In genomic region chr1:221636096-221636495, GRCh38 we compare ENCODE assay signal across 21 cellular contexts.
DNase-seq lines count a peak whose midpoint lies in the region; ATAC-seq, FAIRE-seq and TF ChIP-seq lines count a peak whose summit lies in the region.
"Had no signal": no experiment of that assay in that cellular context is flagged by ENCODE, and none has a peak within 500 bp of the region (broad histone marks: within the 10 kb centered on the region; RNA-seq: fewer than 3 reads in every experiment).

No MANE protein-coding gene starts in this region.

- no peak for TF ChIP-seq EP300 in HepG2 (IDR thresholded peaks at IDR 0.05; ENCODE audit: low read depth in 2 of 2, low read length in 2 of 2)
- TF ChIP-seq EP300 in HepG2 (CRISPR knock-in tag; IDR thresholded peaks at IDR 0.05; ENCODE audit: borderline replicate concordance), result no peak

- H3K9me3 ChIP-seq in HepG2 (ENCODE audit: low read length) (no peaks in the 10 kb centered on the region), right lobe of liver (no peaks in the 10 kb centered on the region), HEK293 (ENCODE audit: control insufficient read depth, insufficient read depth, low read depth, low read length) (no peaks in the 10 kb centered on the region)
- H3K9me3 ChIP-seq: A549; BLaER1 treated with 17β-estradiol and CSF1 and Interleukin-3, amounts not matched to agents 10 nM and 100 nM had no signal

- no peak overlapping the region for H3K4me3 ChIP-seq in HepG2 (replicated peaks in 1 of 3; ENCODE audit: insufficient read depth in 1 of 3, low read depth in 2 of 3, low read length in 3 of 3)
- no peak overlapping the region for H3K4me3 ChIP-seq in right lobe of liver
- no peak overlapping the region for H3K4me3 ChIP-seq in HEK293 (ENCODE audit: low read depth, low read length)
- no peak overlapping the region for H3K4me3 ChIP-seq in bronchial epithelial cell (ENCODE audit: low read depth, low read length)
- H3K4me3 ChIP-seq: A549; BLaER1 treated with 17β-estradiol and CSF1 and Interleukin-3, amounts not matched to agents 10 nM and 100 nM had no signal

- no peak overlapping the region for H3K4me2 ChIP-seq in HepG2 (ENCODE audit: low read depth, low read length)
- H3K4me2 ChIP-seq: A549; BLaER1 treated with 17β-estradiol and CSF1 and Interleukin-3, amounts not matched to agents 10 nM and 100 nM had no signal

- TF ChIP-seq POLR2A in HepG2 (IDR thresholded peaks at IDR 0.05; ENCODE audit: insufficient read depth in 1 of 2, low read depth in 2 of 2, low read length in 2 of 2), result no peak
- no peak for TF ChIP-seq POLR2A in right lobe of liver (IDR thresholded peaks at IDR 0.05)

- intact Hi-C loops in HepG2 (cut with micrococcal nuclease; ENCODE audit: unreplicated experiment) (no loop called here), right lobe of liver (cut with DNase I) (no loop called here)

- DNase-seq in HepG2 (ENCODE audit: low spot score) (no peak), right lobe of liver (no peak), bronchial epithelial cell (ENCODE audit: low read depth) (no peak), COR-L47 (lab: John Stamatoyannopoulos, UW) (no peak), DMS79 treated with DMSO at 0.1 percent for 48 hours (lab: John Stamatoyannopoulos, UW) (no peak)
- DNase-seq: AML-193; CD4-positive, alpha-beta T cell; CD8-positive, alpha-beta T cell; DMS 273 treated with DMSO at 0.1 percent for 48 hours; DMS153; DMS53; DMS79; GF-D8 had no signal

- no peak for ATAC-seq in HepG2
- ATAC-seq in right lobe of liver, result no peak
- ATAC-seq: A549; CD8-positive, alpha-beta T cell had no signal

- TF ChIP-seq CTCF in HepG2 (CRISPR knock-in tag; IDR thresholded peaks at IDR 0.05) (no peak), right lobe of liver (IDR thresholded peaks at IDR 0.05) (no peak), HEK293 (tag by site-specific recombination; IDR thresholded peaks at IDR 0.05) (no peak), bronchial epithelial cell (IDR thresholded peaks at IDR 0.05; ENCODE audit: insufficient read depth, low read length, severe bottlenecking) (no peak)

- H3K27me3 ChIP-seq in HepG2 (ENCODE audit: control insufficient read depth in 1 of 2, insufficient read depth in 2 of 2, low read length in 2 of 2) (no peaks in the 10 kb centered on the region), right lobe of liver (no peaks in the 10 kb centered on the region), bronchial epithelial cell (ENCODE audit: control insufficient read depth, insufficient read depth, low read length) (no peaks in the 10 kb centered on the region)
- H3K27me3 ChIP-seq: BLaER1 treated with 17β-estradiol and CSF1 and Interleukin-3, amounts not matched to agents 10 nM and 100 nM had no signal

- 0% methylated on average over 3 of the region's 3 CpGs for WGBS in HepG2 (ENCODE audit: low lambda C conversion rate)
- WGBS in right lobe of liver (ENCODE audit: insufficient coverage, low coverage, low lambda C conversion rate, missing lambda C conversion rate), result 97% methylated on average over 3 of the region's 3 CpGs

- TF ChIP-seq RAD21 in HepG2 (CRISPR knock-in tag; IDR thresholded peaks at IDR 0.05), result no peak

- H3K79me2 ChIP-seq in HepG2 (ENCODE audit: insufficient read depth, low read length), result no peaks in the 10 kb centered on the region

- H3K36me3 ChIP-seq in HepG2 (replicated peaks in 1 of 2; ENCODE audit: control insufficient read depth in 1 of 2, insufficient read depth in 2 of 2, low read length in 2 of 2), result no peaks in the 10 kb centered on the region
- no peaks in the 10 kb centered on the region for H3K36me3 ChIP-seq in right lobe of liver
- no peaks in the 10 kb centered on the region for H3K36me3 ChIP-seq in HEK293 (ENCODE audit: control insufficient read depth in 2 of 2, insufficient read depth in 1 of 2, low read length in 2 of 2)
- no peaks in the 10 kb centered on the region for H3K36me3 ChIP-seq in bronchial epithelial cell (ENCODE audit: control insufficient read depth, insufficient read depth, low read length)
- H3K36me3 ChIP-seq: BLaER1 treated with 17β-estradiol and CSF1 and Interleukin-3, amounts not matched to agents 10 nM and 100 nM had no signal

- in situ Hi-C loops in HepG2 (cut with HindIII; ENCODE audit: extremely low pct_ligation_motif_present, low pct_unique_long_range_greater_than_20kb), result no loop called here

- POLR2A ChIA-PET in HepG2 (lab: Yijun Ruan, JAX), result no interaction called here
- POLR2A ChIA-PET in HEK293 (lab: Yijun Ruan, JAX), result no interaction called here

- no peaks in the 10 kb centered on the region for H4K20me1 ChIP-seq in HepG2 (ENCODE audit: insufficient read depth, low read length)
- H4K20me1 ChIP-seq: BLaER1 treated with 17β-estradiol and CSF1 and Interleukin-3, amounts not matched to agents 10 nM and 100 nM had no signal

- CTCF ChIA-PET in HepG2 (lab: Yijun Ruan, JAX; ENCODE audit: low intra/inter-chr PET ratio, low total read pairs), result no interaction called here
- CTCF ChIA-PET in HEK293 (lab: Yijun Ruan, JAX), result no interaction called here

- H3K27ac ChIP-seq in HepG2 (ENCODE audit: extremely low read length, insufficient read depth, low read length) (no peak overlapping the region), right lobe of liver (no peak overlapping the region), HEK293 (ENCODE audit: extremely low read depth, low read depth, low read length) (no peak overlapping the region)
- H3K27ac ChIP-seq: 22Rv1; A549; BLaER1 treated with 17β-estradiol and CSF1 and Interleukin-3, amounts not matched to agents 10 nM and 100 nM; C4-2B had no signal

- no peak overlapping the region for H3K9ac ChIP-seq in HepG2 (ENCODE audit: insufficient read depth, low read depth, low read length)
- H3K9ac ChIP-seq: BLaER1 treated with 17β-estradiol and CSF1 and Interleukin-3, amounts not matched to agents 10 nM and 100 nM had no signal

- H2AFZ ChIP-seq in HepG2 (ENCODE audit: low read length), result no peak overlapping the region

- no peak for FAIRE-seq in HepG2 (lab: Jason Lieb, UNC)
- FAIRE-seq in bronchial epithelial cell (lab: Jason Lieb, UNC), result peak; percentile 28
- FAIRE-seq: A549, G401.6, GM12891, GM19239 had no signal

- H3K4me1 ChIP-seq in HepG2 (ENCODE audit: insufficient read depth, low read length) (no peaks in the 10 kb centered on the region), right lobe of liver (no peaks in the 10 kb centered on the region), HEK293 (ENCODE audit: control insufficient read depth, insufficient read depth, low read length) (no peaks in the 10 kb centered on the region)
- H3K4me1 ChIP-seq: A549; BLaER1 treated with 17β-estradiol and CSF1 and Interleukin-3, amounts not matched to agents 10 nM and 100 nM had no signal

- BruUV-seq in HepG2 (replicated peaks; lab: Mats Ljungman, UMichigan), result no TSS peak

TF ChIP-seq in HepG2, 621 proteins besides CTCF, POLR2A, EP300 and RAD21:
- TF ChIP-seq CREB1 (IDR thresholded peaks at IDR 0.05), result peak; percentile 56
- no peak for TF ChIP-seq CREB1 (CRISPR knock-in tag; IDR thresholded peaks at IDR 0.05)
- TF ChIP-seq ZSCAN30 (CRISPR knock-in tag; IDR thresholded peaks at IDR 0.05), result no peak
- no peak for TF ChIP-seq KMT2B (CRISPR knock-in tag; IDR thresholded peaks at IDR 0.05)

TF ChIP-seq in HEK293, 187 proteins besides CTCF, POLR2A, EP300 and RAD21:
- TF ChIP-seq ZNF146 (tag by site-specific recombination; IDR thresholded peaks at IDR 0.05), result no peak
- TF ChIP-seq, protein P1, sequence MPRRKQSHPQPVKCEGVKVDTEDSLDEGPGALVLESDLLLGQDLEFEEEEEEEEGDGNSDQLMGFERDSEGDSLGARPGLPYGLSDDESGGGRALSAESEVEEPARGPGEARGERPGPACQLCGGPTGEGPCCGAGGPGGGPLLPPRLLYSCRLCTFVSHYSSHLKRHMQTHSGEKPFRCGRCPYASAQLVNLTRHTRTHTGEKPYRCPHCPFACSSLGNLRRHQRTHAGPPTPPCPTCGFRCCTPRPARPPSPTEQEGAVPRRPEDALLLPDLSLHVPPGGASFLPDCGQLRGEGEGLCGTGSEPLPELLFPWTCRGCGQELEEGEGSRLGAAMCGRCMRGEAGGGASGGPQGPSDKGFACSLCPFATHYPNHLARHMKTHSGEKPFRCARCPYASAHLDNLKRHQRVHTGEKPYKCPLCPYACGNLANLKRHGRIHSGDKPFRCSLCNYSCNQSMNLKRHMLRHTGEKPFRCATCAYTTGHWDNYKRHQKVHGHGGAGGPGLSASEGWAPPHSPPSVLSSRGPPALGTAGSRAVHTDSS (tag by site-specific recombination; IDR thresholded peaks at IDR 0.05), result peak; percentile 81
TF ChIP-seq in HEK293: peak in this region for 1.
